In the genomic region with DNA sequence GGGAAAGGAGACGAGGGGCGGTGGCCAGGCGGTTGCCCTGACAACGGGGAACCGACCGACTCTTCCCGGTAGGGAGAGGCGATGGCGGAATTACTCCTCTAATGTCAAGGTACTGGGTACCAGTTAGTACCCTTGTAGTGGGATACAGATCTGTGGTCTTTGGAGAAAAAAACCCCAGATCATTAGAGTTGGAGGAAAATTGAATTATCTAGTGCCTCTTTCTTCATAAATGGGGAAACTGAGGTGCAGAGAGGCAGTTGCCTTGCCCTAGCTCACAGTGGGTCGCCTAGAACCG, we compare ENCODE assay signal across 8 cellular contexts.
DNase-seq lines count a peak whose midpoint lies in the region; ATAC-seq and TF ChIP-seq lines count a peak whose summit lies in the region.

No MANE protein-coding gene starts in this region.

- no peak for TF ChIP-seq CTCF in GM13977 (IDR thresholded peaks at IDR 0.05; ENCODE audit: extremely low read depth, insufficient read depth, missing control alignments)

- peak overlapping the region; percentile 97 for H3K4me3 ChIP-seq in HUES48 (ENCODE audit: low read depth, low read length)
- H3K4me3 ChIP-seq in iPS-15b (ENCODE audit: low read depth, low read length) = peak overlapping the region; percentile 93

- peak overlapping the region; percentile 99 for H3K9ac ChIP-seq in HUES48 (ENCODE audit: low read depth, low read length)
- H3K9ac ChIP-seq in iPS-15b (ENCODE audit: low read depth, low read length) = peak overlapping the region; percentile 84

- no peaks in the 10 kb centered on the region for H3K27me3 ChIP-seq in HUES48 (ENCODE audit: control insufficient read depth, insufficient read depth, low read length)
- no peaks in the 10 kb centered on the region for H3K27me3 ChIP-seq in iPS-15b (ENCODE audit: control insufficient read depth, insufficient read depth, low read length)

- H3K4me1 ChIP-seq in HUES48 (ENCODE audit: control insufficient read depth, insufficient read depth, low read length) = peaks cover 17% of the 10 kb centered on the region; the same call in 1 of the 2 replicates
- H3K4me1 ChIP-seq in iPS-15b (ENCODE audit: control insufficient read depth, insufficient read depth, low read length) = no peaks in the 10 kb centered on the region

- peak overlapping the region; percentile 99 for H3K27ac Mint-ChIP-seq in activated naive CD8-positive, alpha-beta T cell treated with anti-CD3 and anti-CD28 coated beads, Interleukin-2, amount 50 U/mL, for 24 hours
- peak overlapping the region; percentile 99 for H3K27ac Mint-ChIP-seq in stimulated activated memory B cell treated with anti-CD40 and anti-IgM and Interleukin-4, amounts not matched to agents 10 μg/mL and 1 μg/mL and 100 μg/mL, for 72 hours

- H3K27ac ChIP-seq in HUES48 (ENCODE audit: low read depth, low read length) = peak overlapping the region; percentile 100

- H3K36me3 Mint-ChIP-seq in activated naive CD8-positive, alpha-beta T cell treated with anti-CD3 and anti-CD28 coated beads, Interleukin-2, amount 50 U/mL, for 24 hours (ENCODE audit: low read depth) = no peaks in the 10 kb centered on the region
- H3K36me3 Mint-ChIP-seq in stimulated activated memory B cell treated with anti-CD40 and anti-IgM and Interleukin-4, amounts not matched to agents 10 μg/mL and 1 μg/mL and 100 μg/mL, for 72 hours = peaks cover 6% of the 10 kb centered on the region

- ATAC-seq in activated naive CD8-positive, alpha-beta T cell treated with anti-CD3 and anti-CD28 coated beads, Interleukin-2, amount 50 U/mL, for 24 hours = no peak
- no peak for ATAC-seq in stimulated activated memory B cell treated with anti-CD40 and anti-IgM and Interleukin-4, amounts not matched to agents 10 μg/mL and 1 μg/mL and 100 μg/mL, for 72 hours
- no peak for ATAC-seq in HG02759 (IDR thresholded peaks at IDR 0.05; ENCODE audit: unreplicated experiment)

- peaks cover 25% of the 10 kb centered on the region for H3K4me1 Mint-ChIP-seq in activated naive CD8-positive, alpha-beta T cell treated with anti-CD3 and anti-CD28 coated beads, Interleukin-2, amount 50 U/mL, for 24 hours
- H3K4me1 Mint-ChIP-seq in stimulated activated memory B cell treated with anti-CD40 and anti-IgM and Interleukin-4, amounts not matched to agents 10 μg/mL and 1 μg/mL and 100 μg/mL, for 72 hours = peaks cover 15% of the 10 kb centered on the region

- H3K36me3 ChIP-seq in HUES48 (ENCODE audit: control insufficient read depth, insufficient read depth, low read length) (no peaks in the 10 kb centered on the region), iPS-15b (ENCODE audit: control insufficient read depth, insufficient read depth, low read length) (no peaks in the 10 kb centered on the region)

- in situ Hi-C loops in GM13977 (cut with MboI; ENCODE audit: low pct_unique_long_range_greater_than_20kb, low sequenced_read_pairs, unreplicated experiment) = no loop called here

- H3K9me3 ChIP-seq in HUES48 (ENCODE audit: control insufficient read depth, insufficient read depth, low read length) (no peaks in the 10 kb centered on the region), iPS-15b (ENCODE audit: control insufficient read depth, insufficient read depth, low read length) (no peaks in the 10 kb centered on the region)

- no peaks in the 10 kb centered on the region for H3K27me3 Mint-ChIP-seq in activated naive CD8-positive, alpha-beta T cell treated with anti-CD3 and anti-CD28 coated beads, Interleukin-2, amount 50 U/mL, for 24 hours
- no peaks in the 10 kb centered on the region for H3K27me3 Mint-ChIP-seq in stimulated activated memory B cell treated with anti-CD40 and anti-IgM and Interleukin-4, amounts not matched to agents 10 μg/mL and 1 μg/mL and 100 μg/mL, for 72 hours

- peak overlapping the region; percentile 94 for H3K4me3 Mint-ChIP-seq in activated naive CD8-positive, alpha-beta T cell treated with anti-CD3 and anti-CD28 coated beads, Interleukin-2, amount 50 U/mL, for 24 hours
- H3K4me3 Mint-ChIP-seq in stimulated activated memory B cell treated with anti-CD40 and anti-IgM and Interleukin-4, amounts not matched to agents 10 μg/mL and 1 μg/mL and 100 μg/mL, for 72 hours = peak overlapping the region; percentile 97

- no peaks in the 10 kb centered on the region for H3K9me3 Mint-ChIP-seq in activated naive CD8-positive, alpha-beta T cell treated with anti-CD3 and anti-CD28 coated beads, Interleukin-2, amount 50 U/mL, for 24 hours
- no peaks in the 10 kb centered on the region for H3K9me3 Mint-ChIP-seq in stimulated activated memory B cell treated with anti-CD40 and anti-IgM and Interleukin-4, amounts not matched to agents 10 μg/mL and 1 μg/mL and 100 μg/mL, for 72 hours

- no peak for DNase-seq in activated naive CD8-positive, alpha-beta T cell treated with anti-CD3 and anti-CD28 coated beads, Interleukin-2, amount 50 U/mL, for 24 hours
- DNase-seq in GM13977 (ENCODE audit: low spot score) (no peak), AG20443 (ENCODE audit: low spot score) (no peak), RPMI8226 (no peak)
